Comparison of ENCODE assay signal across 17 cellular contexts in genomic region chr9:112582371-112582770, GRCh38.
"Had no signal": no experiment of that assay in that cellular context is flagged by ENCODE, and none has a peak within 500 bp of the region (broad histone marks: within the 10 kb centered on the region; RNA-seq: fewer than 3 reads in every experiment).

No MANE protein-coding gene starts in this region.

- H3K4me3 ChIP-seq: adrenal gland, cardiac muscle cell, ovary, stomach had no signal

- H3K27ac ChIP-seq: adrenal gland, cardiac muscle cell, ovary, stomach had no signal

- H3K27me3 Mint-ChIP-seq: dendritic cell treated with granulocyte-macrophage colony-stimulating factor and Interleukin-4, amounts not matched to agents 40 ng/mL and 50 ng/mL, for 4 days; naive thymus-derived CD8-positive, alpha-beta T cell had no signal

- H3K9me3 Mint-ChIP-seq: activated naive CD4-positive, alpha-beta T cell treated with anti-CD3 and anti-CD28 coated beads, Interleukin-2, amount 50 U/mL, for 72 hours; dendritic cell treated with granulocyte-macrophage colony-stimulating factor and Interleukin-4, amounts not matched to agents 40 ng/mL and 50 ng/mL, for 4 days; naive thymus-derived CD8-positive, alpha-beta T cell; stimulated activated effector memory CD8-positive, alpha-beta T cell treated with anti-CD3 and anti-CD28 coated beads, Interleukin-12 subunit alpha, Interleukin-12 subunit beta, amount 100 ng/mL, for 72 hours had no signal

- H3K4me1 ChIP-seq: adrenal gland, stomach had no signal

- DNase-seq: activated CD4-positive, CD25-positive, alpha-beta regulatory T cell treated with anti-CD3 and anti-CD28 coated beads, Interleukin-2, amount 50 U/mL, for 72 hours; activated gamma-delta T cell; adrenal gland; effector CD8-positive, alpha-beta T cell; head of caudate nucleus; mesenchymal stem cell; naive thymus-derived CD8-positive, alpha-beta T cell; ovary; stimulated activated CD4-positive, alpha-beta T cell treated with anti-CD3 and anti-CD28 coated beads, Interleukin-4, amount 100 ng/mL, for 24 hours; stomach; T1000; trophoblast cell had no signal

- H3K27me3 ChIP-seq: adrenal gland, cardiac muscle cell, ovary, stomach had no signal

- ATAC-seq: naive thymus-derived CD8-positive, alpha-beta T cell; sciatic nerve; stimulated activated effector memory CD8-positive, alpha-beta T cell treated with anti-CD3 and anti-CD28 coated beads, Interleukin-12 subunit alpha, Interleukin-12 subunit beta, amount 100 ng/mL, for 72 hours had no signal

- H3K27ac Mint-ChIP-seq: dendritic cell treated with granulocyte-macrophage colony-stimulating factor and Interleukin-4, amounts not matched to agents 40 ng/mL and 50 ng/mL, for 4 days; naive thymus-derived CD8-positive, alpha-beta T cell; stimulated activated effector memory CD8-positive, alpha-beta T cell treated with anti-CD3 and anti-CD28 coated beads, Interleukin-12 subunit alpha, Interleukin-12 subunit beta, amount 100 ng/mL, for 72 hours had no signal

- H3K36me3 ChIP-seq: adrenal gland, cardiac muscle cell, ovary, stomach had no signal

- H3K4me3 Mint-ChIP-seq: dendritic cell treated with granulocyte-macrophage colony-stimulating factor and Interleukin-4, amounts not matched to agents 40 ng/mL and 50 ng/mL, for 4 days; naive thymus-derived CD8-positive, alpha-beta T cell; stimulated activated effector memory CD8-positive, alpha-beta T cell treated with anti-CD3 and anti-CD28 coated beads, Interleukin-12 subunit alpha, Interleukin-12 subunit beta, amount 100 ng/mL, for 72 hours had no signal

- H3K36me3 Mint-ChIP-seq: activated naive CD4-positive, alpha-beta T cell treated with anti-CD3 and anti-CD28 coated beads, Interleukin-2, amount 50 U/mL, for 72 hours; naive thymus-derived CD8-positive, alpha-beta T cell; stimulated activated effector memory CD8-positive, alpha-beta T cell treated with anti-CD3 and anti-CD28 coated beads, Interleukin-12 subunit alpha, Interleukin-12 subunit beta, amount 100 ng/mL, for 72 hours had no signal

- H3K4me1 Mint-ChIP-seq: naive thymus-derived CD8-positive, alpha-beta T cell; stimulated activated effector memory CD8-positive, alpha-beta T cell treated with anti-CD3 and anti-CD28 coated beads, Interleukin-12 subunit alpha, Interleukin-12 subunit beta, amount 100 ng/mL, for 72 hours had no signal
